ENCODE assay signal across 9 cellular contexts in genomic region chr6:139030539-139030938, GRCh38. TPM values are rescaled to one million over a fixed set of nuclear protein-coding genes. Genes with fewer than 3 reads are reported as not detected.
DNase-seq lines count a peak whose midpoint lies in the region; ATAC-seq and TF ChIP-seq lines count a peak whose summit lies in the region.
"Had no signal": no experiment of that assay in that cellular context is flagged by ENCODE, and none has a peak within 500 bp of the region (broad histone marks: within the 10 kb centered on the region; RNA-seq: fewer than 3 reads in every experiment).

No MANE protein-coding gene starts in this region.

- H3K27ac Mint-ChIP-seq in activated naive CD4-positive, alpha-beta T cell treated with anti-CD3 and anti-CD28 coated beads, Interleukin-2, amount 10 ng/mL, durations not matched to agents 7 days and 5 days, result no peak overlapping the region
- no peak overlapping the region for H3K27ac Mint-ChIP-seq in naive thymus-derived CD4-positive, alpha-beta T cell
- H3K27ac Mint-ChIP-seq: naive thymus-derived CD8-positive, alpha-beta T cell had no signal

- H3K4me2 ChIP-seq in OCI-LY7 (ENCODE audit: low read length), result peak overlapping the region; percentile 88

- peak overlapping the region; percentile 62 for H3K27ac ChIP-seq in OCI-LY7 (ENCODE audit: low read depth, low read length, poor library complexity, severe bottlenecking)
- peak overlapping the region; percentile 88 for H3K27ac ChIP-seq in naive thymus-derived CD4-positive, alpha-beta T cell (ENCODE audit: low read depth, low read length)

- peaks cover 22% of the 10 kb centered on the region for H3K4me1 ChIP-seq in OCI-LY7 (ENCODE audit: insufficient read depth, low read length, poor library complexity, severe bottlenecking)
- peaks cover 3 to 18% of the 10 kb centered on the region in 2 donors for H3K4me1 ChIP-seq in naive thymus-derived CD4-positive, alpha-beta T cell (ENCODE audit: control insufficient read depth in 2 of 2, insufficient read depth in 2 of 2, low read length in 2 of 2)

- H3K9me3 ChIP-seq in OCI-LY7 (ENCODE audit: low read length), result no peaks in the 10 kb centered on the region
- H3K9me3 ChIP-seq in naive thymus-derived CD4-positive, alpha-beta T cell (ENCODE audit: control insufficient read depth in 2 of 3, low read length in 3 of 3), result no peaks in the 10 kb centered on the region

- peak; percentile 57 for DNase-seq in activated naive CD4-positive, alpha-beta T cell treated with anti-CD3 and anti-CD28 coated beads, Interleukin-2, amount 10 ng/mL, durations not matched to agents 7 days and 5 days
- no peak for DNase-seq in activated naive CD4-positive, alpha-beta T cell treated with Interleukin-2 at 50 U/mL for 16 hours
- DNase-seq in OCI-LY7 (ENCODE audit: low spot score), result peak; percentile 87
- peak in 7 of 9 donors; percentile 11 to 39 (median 24) for DNase-seq in naive thymus-derived CD4-positive, alpha-beta T cell
- DNase-seq in putamen (ENCODE audit: low spot score), result no peak
- DNase-seq in iPS-NIHi7 (ENCODE audit: extremely low spot score), result no peak
- DNase-seq in activated CD4-positive, alpha-beta T cell treated with anti-CD3 and anti-CD28 coated beads, Interleukin-2, amount 50 U/mL, for 4 hours, result no peak

- H3K36me3 ChIP-seq in OCI-LY7 (ENCODE audit: insufficient read depth, low read length), result peaks cover 17% of the 10 kb centered on the region
- peaks cover 0 to 22% (median 0%) of the 10 kb centered on the region in 3 experiments for H3K36me3 ChIP-seq in naive thymus-derived CD4-positive, alpha-beta T cell (ENCODE audit: control insufficient read depth in 2 of 3, insufficient read depth in 3 of 3, low read length in 3 of 3)

- no peaks in the 10 kb centered on the region for H3K9me2 ChIP-seq in OCI-LY7 (ENCODE audit: insufficient read depth, low read length)

- H3K36me3 Mint-ChIP-seq in activated naive CD4-positive, alpha-beta T cell treated with anti-CD3 and anti-CD28 coated beads, Interleukin-2, amount 10 ng/mL, durations not matched to agents 7 days and 5 days, result peaks cover 25% of the 10 kb centered on the region
- H3K36me3 Mint-ChIP-seq in naive thymus-derived CD4-positive, alpha-beta T cell, result peaks cover 0 to 20% (median 16%) of the 10 kb centered on the region in 5 donors

- peaks cover 3% of the 10 kb centered on the region for H3K27me3 Mint-ChIP-seq in activated naive CD4-positive, alpha-beta T cell treated with anti-CD3 and anti-CD28 coated beads, Interleukin-2, amount 10 ng/mL, durations not matched to agents 7 days and 5 days
- no peaks in the 10 kb centered on the region for H3K27me3 Mint-ChIP-seq in naive thymus-derived CD4-positive, alpha-beta T cell
- H3K27me3 Mint-ChIP-seq: naive thymus-derived CD8-positive, alpha-beta T cell had no signal

- POLR2A ChIA-PET in OCI-LY7 (lab: Charles Lee), result interaction anchor here (0.5 to 2.8 kb wide), 11 partner anchors 9 to 1695 kb away, joined by 3 to 17 read pairs (median 4); no protein-coding TSS in a partner anchor
- POLR2A ChIA-PET in naive thymus-derived CD4-positive, alpha-beta T cell (lab: Charles Lee), result interaction anchor here (0.5 to 4.5 kb wide), 14 partner anchors 8 to 343 kb away, joined by 3 to 22 read pairs (median 6); partner anchors contain the start of genes CITED2 and REPS1

- H3K9me3 Mint-ChIP-seq in activated naive CD4-positive, alpha-beta T cell treated with anti-CD3 and anti-CD28 coated beads, Interleukin-2, amount 10 ng/mL, durations not matched to agents 7 days and 5 days, result no peaks in the 10 kb centered on the region
- H3K9me3 Mint-ChIP-seq in naive thymus-derived CD4-positive, alpha-beta T cell, result no peaks in the 10 kb centered on the region
- H3K9me3 Mint-ChIP-seq: naive thymus-derived CD8-positive, alpha-beta T cell had no signal

- H2AFZ ChIP-seq in OCI-LY7 (ENCODE audit: low read length), result no peak overlapping the region; the same call in 1 of the 2 replicates

- peak overlapping the region; percentile 74 for H3K4me3 ChIP-seq in OCI-LY7 (ENCODE audit: low read depth, low read length, poor library complexity, severe bottlenecking)
- peak overlapping the region; percentile 72 for H3K4me3 ChIP-seq in naive thymus-derived CD4-positive, alpha-beta T cell (ENCODE audit: low read length)

- CTCF ChIA-PET in activated naive CD4-positive, alpha-beta T cell treated with anti-CD3 and anti-CD28 coated beads, Interleukin-2, amount 10 ng/mL, durations not matched to agents 7 days and 5 days (lab: Charles Lee), result interaction anchor here (1.1 to 3.2 kb wide), 2 partner anchors 45 to 95 kb away, joined by 4 to 7 read pairs; no protein-coding TSS in a partner anchor
- CTCF ChIA-PET in OCI-LY7 (lab: Charles Lee; ENCODE audit: unreplicated experiment), result interaction anchor here (1.0 kb wide), 1 partner anchor 45 kb away, joined by 3 read pairs; no protein-coding TSS in a partner anchor
- CTCF ChIA-PET in naive thymus-derived CD4-positive, alpha-beta T cell (lab: Charles Lee), result interaction anchor here (0.6 to 1.0 kb wide), 3 partner anchors 20 to 102 kb away, joined by 3 to 4 read pairs (median 3); no protein-coding TSS in a partner anchor

- peak; percentile 47 for ATAC-seq in HG02973 (IDR thresholded peaks at IDR 0.05; ENCODE audit: unreplicated experiment)
- ATAC-seq in naive thymus-derived CD4-positive, alpha-beta T cell, result peak; percentile 30

- H3K27me3 ChIP-seq in naive thymus-derived CD4-positive, alpha-beta T cell (ENCODE audit: control insufficient read depth in 2 of 2, insufficient read depth in 2 of 2, low read length in 2 of 2), result no peaks in the 10 kb centered on the region

- H3K79me2 ChIP-seq in OCI-LY7 (ENCODE audit: insufficient read depth, low read depth, low read length), result peaks cover 23% of the 10 kb centered on the region; the same call in 1 of the 2 replicates

- no peak overlapping the region for H3K4me3 Mint-ChIP-seq in activated naive CD4-positive, alpha-beta T cell treated with anti-CD3 and anti-CD28 coated beads, Interleukin-2, amount 10 ng/mL, durations not matched to agents 7 days and 5 days
- no peak overlapping the region for H3K4me3 Mint-ChIP-seq in naive thymus-derived CD4-positive, alpha-beta T cell
- H3K4me3 Mint-ChIP-seq: naive thymus-derived CD8-positive, alpha-beta T cell had no signal

- peaks cover 28% of the 10 kb centered on the region for H3K4me1 Mint-ChIP-seq in activated naive CD4-positive, alpha-beta T cell treated with anti-CD3 and anti-CD28 coated beads, Interleukin-2, amount 10 ng/mL, durations not matched to agents 7 days and 5 days
- H3K4me1 Mint-ChIP-seq in naive thymus-derived CD4-positive, alpha-beta T cell, result peaks cover 13 to 43% (median 25%) of the 10 kb centered on the region in 7 donors

- TF ChIP-seq CTCF in OCI-LY7 (conservative IDR thresholded peaks at IDR 0.05; ENCODE audit: low read length), result no peak

- intact Hi-C loops in OCI-LY7 (cut with micrococcal nuclease; ENCODE audit: unreplicated experiment), result loop anchor here (1.0 to 5.0 kb wide), 3 partner anchors 14 to 87 kb away; partner anchors contain the start of gene REPS1
- intact Hi-C loops in naive thymus-derived CD4-positive, alpha-beta T cell (cut with micrococcal nuclease), result loop anchor here in 1 of 2 donors (2.0 kb wide), 1 partner anchor 334 kb away; no protein-coding TSS in a partner anchor

- peaks cover 10% of the 10 kb centered on the region for H4K20me1 ChIP-seq in OCI-LY7 (ENCODE audit: insufficient read depth, low read length)

- no TSS peak for BruUV-seq in OCI-LY7 (replicated peaks; lab: Mats Ljungman, UMichigan)

RNA-seq across cellular contexts. Expression of gene ABRACL, which starts 2.0 kb away (rescaled TPM):
- total RNA-seq in OCI-LY7 (2014; rRNA removed; shearing (Covaris generic)), result 69.7 and 70.1 TPM in 2 replicates
- 56.0 and 73.5 TPM in 2 replicates for total RNA-seq in OCI-LY7 (2022)
- 100 to 1,000 TPM in 3 of 5 experiments, 10 to 100 TPM in 2; 39.5 to 137 (median 107) TPM for total RNA-seq in naive thymus-derived CD4-positive, alpha-beta T cell
- polyA plus RNA-seq in naive thymus-derived CD4-positive, alpha-beta T cell, result 100 to 1,000 TPM; 183 to 216 TPM

RNA-seq across cellular contexts. Expression of gene REPS1, which starts 42.5 kb away (rescaled TPM):
- 29.0 and 40.0 TPM in 2 replicates for total RNA-seq in OCI-LY7 (2014; rRNA removed; shearing (Covaris generic))
- 53.9 and 68.6 TPM in 2 replicates for total RNA-seq in OCI-LY7 (2022)
- 10 to 100 TPM; 55.9 to 74.6 (median 69.7) TPM for total RNA-seq in naive thymus-derived CD4-positive, alpha-beta T cell
- polyA plus RNA-seq in naive thymus-derived CD4-positive, alpha-beta T cell, result 10 to 100 TPM; 24.7 to 48.2 TPM

Comparison
In these comparisons a context has a peak if more than half of its experiments do, and no peak if none do; other contexts are left out.
1. DNase-seq: peak in activated naive CD4-positive, alpha-beta T cell treated with anti-CD3 and anti-CD28 coated beads, Interleukin-2, amount 10 ng/mL, durations not matched to agents 7 days and 5 days (single experiment), OCI-LY7 (single experiment) and naive thymus-derived CD4-positive, alpha-beta T cell (7 of 9); none in activated naive CD4-positive, alpha-beta T cell treated with Interleukin-2 at 50 U/mL for 16 hours (single experiment), putamen (single experiment), iPS-NIHi7 (single experiment) and activated CD4-positive, alpha-beta T cell treated with anti-CD3 and anti-CD28 coated beads, Interleukin-2, amount 50 U/mL, for 4 hours (0 of 2).